In the genomic region with DNA sequence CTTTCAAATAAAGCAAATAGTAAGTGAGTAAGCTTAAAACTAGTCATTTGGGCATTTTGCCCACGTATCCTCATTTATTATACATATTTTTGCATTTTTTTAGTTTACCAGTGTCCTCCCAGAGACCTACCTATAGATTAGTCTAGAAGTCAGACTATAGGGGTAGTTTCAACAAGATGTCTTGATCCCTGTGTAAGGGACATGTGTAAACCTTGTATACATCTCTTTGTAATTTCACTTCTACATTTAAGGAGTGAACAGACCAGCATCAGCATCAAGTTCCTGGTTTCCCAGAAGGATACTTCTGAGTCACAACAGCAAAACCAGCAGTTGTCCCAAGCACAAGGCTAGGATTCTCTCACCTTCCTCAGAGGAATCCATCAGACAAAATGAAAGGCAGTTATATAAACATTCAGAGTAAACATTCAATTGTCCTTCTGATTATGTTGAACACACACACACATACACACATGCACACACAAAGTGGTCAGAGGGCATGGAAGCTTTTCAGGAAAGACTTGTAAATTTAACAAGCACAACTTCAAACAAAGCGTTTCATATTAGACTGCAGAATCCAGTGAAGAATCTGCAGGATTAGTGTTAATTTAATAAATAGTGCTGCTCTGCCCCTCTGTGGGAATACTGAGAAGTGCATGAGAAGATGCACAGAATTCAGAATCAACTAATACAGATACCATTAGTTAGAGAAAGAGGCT, we compare ENCODE assay signal across 8 cellular contexts. TPM values are rescaled to one million over a fixed set of nuclear protein-coding genes. Genes with fewer than 3 reads are reported as not detected.
DNase-seq lines count a peak whose midpoint lies in the region; ATAC-seq and TF ChIP-seq lines count a peak whose summit lies in the region.

No MANE protein-coding gene starts in this region.

- no peaks in the 10 kb centered on the region for H3K36me3 ChIP-seq in prostate gland

- no peak overlapping the region for H3K27ac ChIP-seq in prostate gland

- no peaks in the 10 kb centered on the region for H3K4me1 ChIP-seq in prostate gland (replicated peaks)

- TF ChIP-seq CTCF in activated CD8-positive, alpha-beta T cell treated with anti-CD3 and anti-CD28 coated beads for 36 hours (IDR thresholded peaks at IDR 0.05), result peak; percentile 87
- peak; percentile 14 to 74 (median 68) for TF ChIP-seq CTCF in prostate gland (IDR thresholded peaks at IDR 0.05)

- H3K27me3 ChIP-seq in prostate gland (replicated peaks; ENCODE audit: insufficient read depth), result no peaks in the 10 kb centered on the region

- no peaks in the 10 kb centered on the region for H3K9me3 ChIP-seq in prostate gland

- H3K9me3 Mint-ChIP-seq in activated CD8-positive, alpha-beta T cell treated with anti-CD3 and anti-CD28 coated beads for 36 hours, result no peaks in the 10 kb centered on the region

- no peaks in the 10 kb centered on the region for H3K36me3 Mint-ChIP-seq in activated CD8-positive, alpha-beta T cell treated with anti-CD3 and anti-CD28 coated beads for 36 hours (ENCODE audit: low read depth)

- peak; percentile 68 for DNase-seq in CD1c-positive myeloid dendritic cell (ENCODE audit: extremely low spot score)
- DNase-seq in NCI-H1694 treated with DMSO at 0.1 percent for 48 hours (lab: John Stamatoyannopoulos, UW), result peak; percentile 45
- DNase-seq in activated CD8-positive, alpha-beta T cell treated with anti-CD3 and anti-CD28 coated beads for 36 hours, result peak; percentile 50
- peak; percentile 27 for DNase-seq in germinal center (ENCODE audit: low spot score)
- DNase-seq in prostate gland (ENCODE audit: low spot score), result peak; percentile 10
- DNase-seq in SK-N-DZ (ENCODE audit: low spot score), result no peak

- no peak overlapping the region for H3K27ac Mint-ChIP-seq in activated CD8-positive, alpha-beta T cell treated with anti-CD3 and anti-CD28 coated beads for 36 hours

- intact Hi-C loops in activated CD8-positive, alpha-beta T cell treated with anti-CD3 and anti-CD28 coated beads for 36 hours (cut with micrococcal nuclease), result loop anchor here (1.0 kb wide), 1 partner anchor 238 kb away; no protein-coding TSS in a partner anchor
- intact Hi-C loops in prostate gland (cut with DNase I), result loop anchor here (10.0 kb wide), 1 partner anchor 985 kb away; no protein-coding TSS in a partner anchor

- no peak for TF ChIP-seq POLR2A in prostate gland (IDR thresholded peaks at IDR 0.05)

- ATAC-seq in GM18499 (IDR thresholded peaks at IDR 0.05; ENCODE audit: insufficient read depth, unreplicated experiment) (peak; percentile 88), HG02840 (IDR thresholded peaks at IDR 0.05; ENCODE audit: low FRiP score, unreplicated experiment) (peak; percentile 85)
- ATAC-seq in activated CD8-positive, alpha-beta T cell treated with anti-CD3 and anti-CD28 coated beads for 36 hours, result peak; percentile 82

- H3K27me3 Mint-ChIP-seq in activated CD8-positive, alpha-beta T cell treated with anti-CD3 and anti-CD28 coated beads for 36 hours, result no peaks in the 10 kb centered on the region

- no peak overlapping the region for H3K4me3 Mint-ChIP-seq in activated CD8-positive, alpha-beta T cell treated with anti-CD3 and anti-CD28 coated beads for 36 hours

- H3K4me3 ChIP-seq in prostate gland, result no peak overlapping the region

- POLR2A ChIA-PET in activated CD8-positive, alpha-beta T cell treated with anti-CD3 and anti-CD28 coated beads for 36 hours (lab: Charles Lee), result no interaction called here

- peaks cover 8% of the 10 kb centered on the region for H3K4me1 Mint-ChIP-seq in activated CD8-positive, alpha-beta T cell treated with anti-CD3 and anti-CD28 coated beads for 36 hours (ENCODE audit: low read depth)

- WGBS in prostate gland, result 24% methylated on average over 2 of the region's 2 CpGs

- CTCF ChIA-PET in activated CD8-positive, alpha-beta T cell treated with anti-CD3 and anti-CD28 coated beads for 36 hours (lab: Charles Lee), result interaction anchor here (1.1 to 3.8 kb wide), 4 partner anchors 11 to 239 kb away, joined by 3 to 30 read pairs (median 3); no protein-coding TSS in a partner anchor

RNA-seq across cellular contexts. Expression of a gene that starts 55.4 kb away (rescaled TPM):
- 100 to 1,000 TPM; 317 to 322 TPM for total RNA-seq in activated CD8-positive, alpha-beta T cell treated with anti-CD3 and anti-CD28 coated beads for 36 hours
- 100 to 1,000 TPM; 121 to 328 TPM for total RNA-seq in prostate gland
- polyA plus RNA-seq in SK-N-DZ (2014; cell fraction: cytosol; rRNA removed), result 640 and 713 TPM in 2 replicates
- polyA plus RNA-seq in SK-N-DZ (2014; cell fraction: nucleus; rRNA removed), result 378 and 497 TPM in 2 replicates
